ENCODE assay signal across 12 cellular contexts in the genomic region with DNA sequence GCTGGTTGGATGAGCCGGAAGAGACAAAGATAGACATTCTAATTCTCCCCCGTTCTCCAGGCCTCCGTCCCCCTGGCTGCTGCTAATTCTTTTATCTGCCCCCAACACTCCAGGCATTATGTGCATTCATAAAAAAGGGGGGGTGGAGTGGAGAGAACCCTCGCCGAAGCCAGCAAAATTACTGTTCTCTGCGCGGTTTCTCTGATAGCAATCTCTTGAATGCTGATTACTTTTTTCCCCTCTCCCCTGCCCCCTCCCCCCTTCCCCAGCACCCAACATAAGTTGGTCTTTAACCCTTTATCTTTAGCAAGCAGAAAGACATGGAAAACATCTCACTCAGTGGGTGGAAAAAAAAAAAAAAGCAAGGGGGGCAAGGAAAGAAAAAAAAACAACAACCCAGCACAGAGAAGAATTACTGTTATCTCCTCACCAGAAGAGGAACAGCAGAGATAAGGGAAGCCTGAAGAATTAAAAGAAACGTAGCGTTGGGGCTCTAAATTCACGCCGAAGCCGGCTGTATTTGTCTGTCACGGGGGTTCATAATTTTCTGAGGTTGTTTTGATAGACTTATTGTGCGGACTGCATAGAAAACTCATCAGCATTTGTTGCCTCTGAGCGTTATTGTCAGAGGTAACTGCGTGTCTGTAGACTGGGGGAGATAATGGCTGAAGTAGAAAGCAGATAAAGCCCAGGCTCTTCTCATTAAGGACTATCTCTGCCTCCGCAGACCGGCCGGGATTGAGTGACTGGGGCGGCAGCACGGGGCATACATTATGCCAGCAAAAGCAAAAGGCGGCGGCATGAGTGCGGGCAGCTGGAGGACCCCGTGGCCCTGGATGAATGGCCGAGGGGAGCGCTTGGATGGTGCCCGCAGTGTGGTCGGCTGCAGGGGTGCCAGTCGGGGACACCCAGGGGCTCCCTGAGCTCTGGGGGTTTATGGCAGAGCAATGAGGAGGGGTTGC.
DNase-seq lines count a peak whose midpoint lies in the region; ATAC-seq and TF ChIP-seq lines count a peak whose summit lies in the region.
"Had no signal": no experiment of that assay in that cellular context is flagged by ENCODE, and none has a peak within 500 bp of the region (broad histone marks: within the 10 kb centered on the region; RNA-seq: fewer than 3 reads in every experiment).

No MANE protein-coding gene starts in this region.

- peak; percentile 67 for DNase-seq in activated effector memory CD4-positive, alpha-beta T cell treated with anti-CD3 and anti-CD28 coated beads, Interleukin-2, amount 50 U/mL, for 16 hours
- no peak for DNase-seq in activated effector memory CD4-positive, alpha-beta T cell treated with Interleukin-2 at 50 U/mL for 16 hours
- DNase-seq in activated CD4-positive, alpha-beta T cell treated with anti-CD3 and anti-CD28 coated beads for 4 hours, result peak; percentile 35 to 50
- DNase-seq in glutamatergic neuron (no peak), kidney glomerular epithelial cell (lab: John Stamatoyannopoulos, UW) (no peak), AG08395 (ENCODE audit: low spot score) (no peak)
- DNase-seq in stimulated activated naive CD4-positive, alpha-beta T cell treated with Interleukin-2 at 50 U/mL for 16 hours (lab: John Stamatoyannopoulos, UW), result peak; percentile 37
- DNase-seq: activated CD8-positive, alpha-beta memory T cell treated with anti-CD3 and anti-CD28 coated beads for 24 hours; central memory CD4-positive, alpha-beta T cell; NCI-H2171 had no signal

- H3K36me3 Mint-ChIP-seq in glutamatergic neuron (ENCODE audit: unreplicated experiment), result peaks cover 4% of the 10 kb centered on the region

- no peak overlapping the region for H3K27ac Mint-ChIP-seq in glutamatergic neuron (ENCODE audit: unreplicated experiment)

- ATAC-seq in HG03135 (IDR thresholded peaks at IDR 0.05; ENCODE audit: unreplicated experiment), result no peak
- ATAC-seq: right cardiac atrium had no signal

- peaks cover 10% of the 10 kb centered on the region for H3K27me3 Mint-ChIP-seq in glutamatergic neuron (ENCODE audit: unreplicated experiment)

- no peaks in the 10 kb centered on the region for H3K9me3 Mint-ChIP-seq in glutamatergic neuron (ENCODE audit: unreplicated experiment)

- H3K4me1 Mint-ChIP-seq in glutamatergic neuron (ENCODE audit: low read depth, unreplicated experiment), result peaks cover 9% of the 10 kb centered on the region

- peak overlapping the region; percentile 16 for H3K4me3 Mint-ChIP-seq in glutamatergic neuron (ENCODE audit: unreplicated experiment)

- no peak for TF ChIP-seq CTCF in glutamatergic neuron (IDR thresholded peaks at IDR 0.05; ENCODE audit: partially characterized antibody, unreplicated experiment)

Comparison
In these comparisons a context has a peak if more than half of its experiments do, and no peak if none do; other contexts are left out.
1. DNase-seq: peak in activated effector memory CD4-positive, alpha-beta T cell treated with anti-CD3 and anti-CD28 coated beads, Interleukin-2, amount 50 U/mL, for 16 hours (single experiment), activated CD4-positive, alpha-beta T cell treated with anti-CD3 and anti-CD28 coated beads for 4 hours (2 of 2) and stimulated activated naive CD4-positive, alpha-beta T cell treated with Interleukin-2 at 50 U/mL for 16 hours (single experiment); none in activated effector memory CD4-positive, alpha-beta T cell treated with Interleukin-2 at 50 U/mL for 16 hours (single experiment), glutamatergic neuron (single experiment), kidney glomerular epithelial cell (single experiment) and AG08395 (single experiment).